8 cellular contexts compared by ENCODE assay signal in the genomic region with DNA sequence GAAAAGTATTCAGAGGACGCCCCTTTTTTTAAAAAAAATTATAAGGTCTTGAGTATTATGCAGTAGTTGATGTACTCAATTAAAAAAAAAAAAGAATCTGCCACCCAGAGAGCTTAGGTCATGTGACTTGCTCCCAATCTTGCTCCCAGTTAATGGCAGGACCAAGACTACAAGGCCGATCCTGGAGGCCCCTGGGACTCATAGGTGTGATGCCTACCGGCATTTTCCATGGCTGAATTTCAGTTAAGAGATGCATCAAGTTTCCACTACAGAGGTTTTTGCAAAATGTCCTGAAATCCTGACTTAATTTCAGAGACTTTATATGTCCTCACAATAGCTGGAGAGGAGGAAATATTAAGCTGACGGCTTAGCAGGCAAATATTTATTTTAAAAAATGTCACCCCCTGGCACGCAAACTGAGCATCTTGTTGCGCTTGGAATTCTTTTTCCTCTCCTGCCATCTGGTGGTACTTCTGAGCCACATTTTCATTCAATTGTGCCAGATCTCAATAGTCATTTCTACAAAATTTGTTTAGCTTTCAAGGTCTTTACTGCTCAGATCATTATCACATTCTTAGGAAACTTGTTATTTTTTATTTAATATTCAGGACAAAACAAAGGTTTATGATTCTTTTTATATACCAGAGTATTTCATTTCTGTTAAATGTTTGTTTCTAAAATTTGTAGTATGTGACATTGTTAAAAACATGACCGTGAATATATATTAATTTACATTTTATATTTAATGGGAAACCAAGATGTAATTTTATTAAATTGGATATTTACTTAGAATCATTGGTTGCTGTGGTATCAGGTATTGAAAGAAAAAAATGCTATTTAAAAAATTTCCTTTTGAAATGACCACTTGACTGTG.
DNase-seq lines count a peak whose midpoint lies in the region; ATAC-seq and TF ChIP-seq lines count a peak whose summit lies in the region.

No MANE protein-coding gene starts in this region.

- H3K27ac Mint-ChIP-seq in activated T-cell treated with anti-CD3 and anti-CD28 coated beads, Interleukin-2, amount 50 U/mL, for 24 hours = no peak overlapping the region

- H3K4me1 ChIP-seq in lung (ENCODE audit: control insufficient read depth in 2 of 2, insufficient read depth in 2 of 2, low read length in 2 of 2) = no peaks in the 10 kb centered on the region

- H3K9me3 Mint-ChIP-seq in activated T-cell treated with anti-CD3 and anti-CD28 coated beads, Interleukin-2, amount 50 U/mL, for 24 hours = no peaks in the 10 kb centered on the region

- no peaks in the 10 kb centered on the region for H3K36me3 ChIP-seq in brain microvascular endothelial cell (replicated peaks)
- H3K36me3 ChIP-seq in lung (ENCODE audit: control insufficient read depth in 2 of 2, insufficient read depth in 2 of 2, low read length in 2 of 2) = no peaks in the 10 kb centered on the region

- peaks cover 58% of the 10 kb centered on the region for H3K27me3 Mint-ChIP-seq in activated T-cell treated with anti-CD3 and anti-CD28 coated beads, Interleukin-2, amount 50 U/mL, for 24 hours

- H3K9me3 ChIP-seq in lung (ENCODE audit: control insufficient read depth in 2 of 2, insufficient read depth in 1 of 2, low read length in 1 of 2) = no peaks in the 10 kb centered on the region

- in situ Hi-C loops in brain microvascular endothelial cell (cut with HindIII; ENCODE audit: low pct_ligation_motif_present, low sequenced_read_pairs) = loop anchor here (25.0 kb wide), 1 partner anchor 421 kb away; no protein-coding TSS in a partner anchor

- H3K27me3 ChIP-seq in brain microvascular endothelial cell (replicated peaks) = no peaks in the 10 kb centered on the region
- no peaks in the 10 kb centered on the region for H3K27me3 ChIP-seq in lung (ENCODE audit: control insufficient read depth, insufficient read depth)

- 41 to 52% methylated on average over 7 of the region's 7 CpGs for WGBS in lung, 2 donors

- H3K4me1 Mint-ChIP-seq in activated T-cell treated with anti-CD3 and anti-CD28 coated beads, Interleukin-2, amount 50 U/mL, for 24 hours (ENCODE audit: low read depth) = peaks cover 11% of the 10 kb centered on the region

- TF ChIP-seq CTCF in brain microvascular endothelial cell (IDR thresholded peaks at IDR 0.05; ENCODE audit: low read depth, low read length, missing control alignments) = peak; percentile 72
- peak; percentile 61 for TF ChIP-seq CTCF in lung (IDR thresholded peaks at IDR 0.05; ENCODE audit: control extremely low read depth, extremely low read depth)

- no peaks in the 10 kb centered on the region for H3K36me3 Mint-ChIP-seq in activated T-cell treated with anti-CD3 and anti-CD28 coated beads, Interleukin-2, amount 50 U/mL, for 24 hours (ENCODE audit: low read depth)

- ATAC-seq in lung (ENCODE audit: insufficient read depth, low FRiP score) = no peak
- ATAC-seq in GM21737 (IDR thresholded peaks at IDR 0.05; ENCODE audit: unreplicated experiment) = no peak
- no peak for ATAC-seq in GM19035 (IDR thresholded peaks at IDR 0.05; ENCODE audit: unreplicated experiment)

- H3K27ac ChIP-seq in brain microvascular endothelial cell (peak overlapping the region; percentile 39), lung (ENCODE audit: low read depth in 1 of 2, low read length in 1 of 2) (no peak overlapping the region)

- DNase-seq in NCI-H2171 treated with DMSO at 0.1 percent for 48 hours (lab: John Stamatoyannopoulos, UW) (peak; percentile 51), NCI-H2171 (lab: John Stamatoyannopoulos, UW) (no peak), NCI-H146 (lab: John Stamatoyannopoulos, UW) (peak; percentile 12), brain microvascular endothelial cell (peak; percentile 61), lung (ENCODE audit: low spot score) (no peak)
- no peak for DNase-seq in activated T-cell treated with anti-CD3 and anti-CD28 coated beads, Interleukin-2, amount 50 U/mL, for 24 hours

- H3K4me3 ChIP-seq in brain microvascular endothelial cell (ENCODE audit: low read depth, low read length) (no peak overlapping the region), lung (no peak overlapping the region)

- no peak overlapping the region for H3K4me3 Mint-ChIP-seq in activated T-cell treated with anti-CD3 and anti-CD28 coated beads, Interleukin-2, amount 50 U/mL, for 24 hours

Comparison
In these comparisons a context has a peak if more than half of its experiments do, and no peak if none do; other contexts are left out.
1. DNase-seq: peak in NCI-H2171 treated with DMSO at 0.1 percent for 48 hours (single experiment), NCI-H146 (single experiment) and brain microvascular endothelial cell (single experiment); none in NCI-H2171 (single experiment), lung (single experiment) and activated T-cell treated with anti-CD3 and anti-CD28 coated beads, Interleukin-2, amount 50 U/mL, for 24 hours (single experiment).